ENCODE assay signal across 13 cellular contexts in the genomic region with DNA sequence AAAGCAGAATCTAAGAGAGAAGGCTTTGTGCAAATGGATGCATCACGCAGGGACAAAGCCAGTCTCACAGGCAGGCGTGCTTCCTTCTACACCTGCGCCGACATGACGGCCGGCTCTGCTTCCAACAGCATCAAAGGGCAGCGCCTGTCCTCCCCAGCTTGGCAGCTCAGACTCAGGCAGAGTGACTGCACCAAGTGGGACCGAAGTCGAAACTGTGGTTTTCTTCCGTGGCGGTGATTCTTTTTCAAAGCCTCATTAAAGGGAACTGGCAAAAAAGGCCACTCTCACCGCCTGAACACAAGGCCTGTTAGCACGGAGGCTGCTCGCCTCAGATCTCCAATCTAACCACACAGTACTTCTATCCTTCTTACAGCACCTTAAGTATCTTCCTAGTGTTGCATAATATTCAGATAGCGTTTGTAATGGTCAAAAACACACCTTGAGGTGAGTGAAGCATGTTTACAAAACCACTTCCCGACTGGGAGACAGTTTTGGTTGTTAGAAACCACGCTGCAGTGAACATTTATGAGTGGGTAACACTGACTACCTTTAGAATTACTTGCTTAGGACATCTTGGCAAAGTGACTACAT.
DNase-seq lines count a peak whose midpoint lies in the region; ATAC-seq, FAIRE-seq and TF ChIP-seq lines count a peak whose summit lies in the region.
"Had no signal": no experiment of that assay in that cellular context is flagged by ENCODE, and none has a peak within 500 bp of the region (broad histone marks: within the 10 kb centered on the region; RNA-seq: fewer than 3 reads in every experiment).

No MANE protein-coding gene starts in this region.

- H3K9me3 Mint-ChIP-seq in type B pancreatic cell, result no peaks in the 10 kb centered on the region

- H3K27me3 Mint-ChIP-seq in type B pancreatic cell, result no peaks in the 10 kb centered on the region

- H3K4me3 Mint-ChIP-seq in type B pancreatic cell, result no peak overlapping the region

- TF ChIP-seq CTCF in HepG2 (CRISPR knock-in tag; IDR thresholded peaks at IDR 0.05), result no peak
- TF ChIP-seq CTCF in type B pancreatic cell (conservative IDR thresholded peaks at IDR 0.05), result no peak

- H3K9ac ChIP-seq in HepG2 (ENCODE audit: insufficient read depth, low read depth, low read length), result no peak overlapping the region

- FAIRE-seq in HepG2 (lab: Jason Lieb, UNC), result no peak

- no peaks in the 10 kb centered on the region for H3K9me3 ChIP-seq in HepG2 (ENCODE audit: low read length)
- H3K9me3 ChIP-seq: ascending aorta, ovary, uterus had no signal

- no peak for TF ChIP-seq EP300 in HepG2 (IDR thresholded peaks at IDR 0.05; ENCODE audit: low read depth in 2 of 2, low read length in 2 of 2)
- no peak for TF ChIP-seq EP300 in HepG2 (CRISPR knock-in tag; IDR thresholded peaks at IDR 0.05; ENCODE audit: borderline replicate concordance)

- H3K36me3 Mint-ChIP-seq in type B pancreatic cell, result peaks cover 17% of the 10 kb centered on the region

- CTCF ChIA-PET in HepG2 (lab: Yijun Ruan, JAX; ENCODE audit: low intra/inter-chr PET ratio, low total read pairs), result no interaction called here

- peak overlapping the region; percentile 34 for H3K27ac Mint-ChIP-seq in type B pancreatic cell

- TF ChIP-seq RAD21 in HepG2 (CRISPR knock-in tag; IDR thresholded peaks at IDR 0.05), result no peak

- no peak overlapping the region for H3K27ac ChIP-seq in HepG2 (ENCODE audit: extremely low read length, insufficient read depth, low read length)
- H3K27ac ChIP-seq: ascending aorta, ovary, uterus had no signal

- POLR2A ChIA-PET in HepG2 (lab: Yijun Ruan, JAX), result no interaction called here

- H3K36me3 ChIP-seq in HepG2 (replicated peaks in 1 of 2; ENCODE audit: control insufficient read depth in 1 of 2, insufficient read depth in 2 of 2, low read length in 2 of 2), result peaks cover 16 to 32% of the 10 kb centered on the region in 2 experiments
- H3K36me3 ChIP-seq: ovary, uterus had no signal

- H3K27me3 ChIP-seq in HepG2 (ENCODE audit: control insufficient read depth in 1 of 2, insufficient read depth in 2 of 2, low read length in 2 of 2), result no peaks in the 10 kb centered on the region
- H3K27me3 ChIP-seq: ascending aorta, ovary, uterus had no signal

- intact Hi-C loops in cardiac septum (cut with DNase I) (no loop called here), Right ventricle myocardium inferior (cut with DNase I) (no loop called here), HepG2 (cut with micrococcal nuclease; ENCODE audit: unreplicated experiment) (no loop called here)

- no peaks in the 10 kb centered on the region for H3K4me1 ChIP-seq in HepG2 (ENCODE audit: insufficient read depth, low read length)
- H3K4me1 ChIP-seq: ascending aorta, uterus had no signal

- H3K4me1 Mint-ChIP-seq in type B pancreatic cell (ENCODE audit: unreplicated experiment), result no peaks in the 10 kb centered on the region

- 94% methylated on average over 17 of the region's 17 CpGs for whole genome bisulfite sequencing in HepG2 (ENCODE audit: low lambda C conversion rate)

- no peak overlapping the region for H3K4me2 ChIP-seq in HepG2 (ENCODE audit: low read depth, low read length)

- in situ Hi-C loops in HepG2 (cut with HindIII; ENCODE audit: extremely low pct_ligation_motif_present, low pct_unique_long_range_greater_than_20kb), result no loop called here

- no peaks in the 10 kb centered on the region for H4K20me1 ChIP-seq in HepG2 (ENCODE audit: insufficient read depth, low read length)

- ATAC-seq in Right ventricle myocardium inferior (no peak), HepG2 (no peak), GM21447 (IDR thresholded peaks at IDR 0.05; ENCODE audit: unreplicated experiment) (no peak)

- no peak overlapping the region for H2AFZ ChIP-seq in HepG2 (ENCODE audit: low read length)

- DNase-seq in cardiac septum (ENCODE audit: low spot score) (peak; percentile 47), Right ventricle myocardium inferior (ENCODE audit: missing footprints) (no peak), HepG2 (ENCODE audit: low spot score) (no peak), type B pancreatic cell (ENCODE audit: extremely low spot score, unreplicated experiment) (peak; percentile 64), AG08395 (ENCODE audit: low spot score) (no peak), HuH-7.5 (ENCODE audit: low spot score) (no peak)
- DNase-seq in activated naive CD4-positive, alpha-beta T cell treated with Interleukin-2 at 50 U/mL for 16 hours, result peak; percentile 26
- DNase-seq: AML-193, OCI-M1 had no signal

- no peaks in the 10 kb centered on the region for H3K79me2 ChIP-seq in HepG2 (ENCODE audit: insufficient read depth, low read length)

- no peak overlapping the region for H3K4me3 ChIP-seq in HepG2 (replicated peaks in 1 of 3; ENCODE audit: insufficient read depth in 1 of 3, low read depth in 2 of 3, low read length in 3 of 3)
- H3K4me3 ChIP-seq: ascending aorta, ovary, uterus had no signal

- no peak for TF ChIP-seq POLR2A in HepG2 (IDR thresholded peaks at IDR 0.05; ENCODE audit: insufficient read depth in 1 of 2, low read depth in 2 of 2, low read length in 2 of 2)

- BruUV-seq in HepG2 (replicated peaks; lab: Mats Ljungman, UMichigan), result no TSS peak

TF ChIP-seq in HepG2, 621 proteins besides CTCF, POLR2A, EP300 and RAD21:
- TF ChIP-seq, protein P1, sequence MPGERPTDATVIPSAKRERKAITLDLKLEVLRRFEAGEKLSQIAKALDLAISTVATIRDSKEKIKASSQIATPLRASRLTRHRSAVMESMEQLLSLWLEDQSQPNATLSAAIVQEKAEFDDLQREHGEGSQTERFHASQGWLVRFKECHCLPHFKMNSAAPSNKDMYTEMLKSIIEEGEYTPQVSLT (CRISPR knock-in tag; IDR thresholded peaks at IDR 0.05; ENCODE audit: borderline replicate concordance, low read depth), result no peak
- TF ChIP-seq CEBPB (IDR thresholded peaks at IDR 0.05; ENCODE audit: borderline replicate concordance, low read depth, low read length) (peak; percentile 45; the same call in 1 of the 2 replicates), ZNF143 (CRISPR knock-in tag; IDR thresholded peaks at IDR 0.05) (no peak)

Comparison
In these comparisons a context has a peak if more than half of its experiments do, and no peak if none do; other contexts are left out.
1. DNase-seq: peak in cardiac septum (single experiment), activated naive CD4-positive, alpha-beta T cell treated with Interleukin-2 at 50 U/mL for 16 hours (single experiment) and type B pancreatic cell (single experiment); none in Right ventricle myocardium inferior (single experiment), HepG2 (single experiment), AG08395 (single experiment) and HuH-7.5 (single experiment).